In the genomic region with DNA sequence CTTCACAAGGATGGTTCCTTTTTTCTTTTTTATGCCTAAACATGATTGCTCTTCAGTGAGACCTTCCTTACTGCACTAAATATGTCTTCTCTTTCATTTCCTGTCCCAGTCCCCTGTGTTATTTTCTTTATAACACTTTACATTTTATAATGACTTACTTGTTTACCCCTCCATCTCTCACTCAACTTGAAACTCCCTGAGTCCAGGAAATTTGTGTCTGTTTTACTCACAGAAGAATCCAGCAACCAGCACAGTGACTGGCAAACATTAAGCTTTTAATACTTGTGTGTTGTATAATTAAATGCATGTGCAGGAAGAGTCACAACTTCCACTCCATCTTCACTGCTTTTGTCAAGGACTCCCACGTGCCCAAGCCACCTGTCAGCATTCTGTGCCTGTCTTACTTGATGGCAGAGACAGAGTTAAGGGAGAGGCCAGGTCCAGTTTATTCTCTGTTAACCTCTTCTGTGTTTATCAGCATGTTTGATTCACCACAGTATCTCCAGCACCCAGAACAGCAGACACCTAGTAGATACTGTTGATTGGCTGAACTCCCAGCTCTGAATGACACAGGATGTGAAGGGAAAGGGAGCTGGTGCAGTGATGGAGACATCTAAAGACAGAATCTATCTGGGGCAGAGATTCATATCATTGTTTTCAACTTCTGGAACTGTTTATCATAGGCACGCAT, we compare ENCODE assay signal across 1 cellular context.
TF ChIP-seq lines count a peak whose summit lies in the region.

No MANE protein-coding gene starts in this region.

TF ChIP-seq in SK-N-SH, 30 proteins besides CTCF, POLR2A, EP300 and RAD21 (continued from another document):
- TF ChIP-seq, protein P1, sequence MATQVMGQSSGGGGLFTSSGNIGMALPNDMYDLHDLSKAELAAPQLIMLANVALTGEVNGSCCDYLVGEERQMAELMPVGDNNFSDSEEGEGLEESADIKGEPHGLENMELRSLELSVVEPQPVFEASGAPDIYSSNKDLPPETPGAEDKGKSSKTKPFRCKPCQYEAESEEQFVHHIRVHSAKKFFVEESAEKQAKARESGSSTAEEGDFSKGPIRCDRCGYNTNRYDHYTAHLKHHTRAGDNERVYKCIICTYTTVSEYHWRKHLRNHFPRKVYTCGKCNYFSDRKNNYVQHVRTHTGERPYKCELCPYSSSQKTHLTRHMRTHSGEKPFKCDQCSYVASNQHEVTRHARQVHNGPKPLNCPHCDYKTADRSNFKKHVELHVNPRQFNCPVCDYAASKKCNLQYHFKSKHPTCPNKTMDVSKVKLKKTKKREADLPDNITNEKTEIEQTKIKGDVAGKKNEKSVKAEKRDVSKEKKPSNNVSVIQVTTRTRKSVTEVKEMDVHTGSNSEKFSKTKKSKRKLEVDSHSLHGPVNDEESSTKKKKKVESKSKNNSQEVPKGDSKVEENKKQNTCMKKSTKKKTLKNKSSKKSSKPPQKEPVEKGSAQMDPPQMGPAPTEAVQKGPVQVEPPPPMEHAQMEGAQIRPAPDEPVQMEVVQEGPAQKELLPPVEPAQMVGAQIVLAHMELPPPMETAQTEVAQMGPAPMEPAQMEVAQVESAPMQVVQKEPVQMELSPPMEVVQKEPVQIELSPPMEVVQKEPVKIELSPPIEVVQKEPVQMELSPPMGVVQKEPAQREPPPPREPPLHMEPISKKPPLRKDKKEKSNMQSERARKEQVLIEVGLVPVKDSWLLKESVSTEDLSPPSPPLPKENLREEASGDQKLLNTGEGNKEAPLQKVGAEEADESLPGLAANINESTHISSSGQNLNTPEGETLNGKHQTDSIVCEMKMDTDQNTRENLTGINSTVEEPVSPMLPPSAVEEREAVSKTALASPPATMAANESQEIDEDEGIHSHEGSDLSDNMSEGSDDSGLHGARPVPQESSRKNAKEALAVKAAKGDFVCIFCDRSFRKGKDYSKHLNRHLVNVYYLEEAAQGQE (IDR thresholded peaks at IDR 0.05; ENCODE audit: low read depth, low read length): no peak
- TF ChIP-seq, protein P2, sequence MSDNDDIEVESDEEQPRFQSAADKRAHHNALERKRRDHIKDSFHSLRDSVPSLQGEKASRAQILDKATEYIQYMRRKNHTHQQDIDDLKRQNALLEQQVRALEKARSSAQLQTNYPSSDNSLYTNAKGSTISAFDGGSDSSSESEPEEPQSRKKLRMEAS (IDR thresholded peaks at IDR 0.05; ENCODE audit: low read depth): no peak
- TF ChIP-seq EZH2phosphoT487 (IDR thresholded peaks at IDR 0.05; ENCODE audit: borderline replicate concordance, low read depth) (no peak), FOXJ3 (CRISPR knock-in tag; IDR thresholded peaks at IDR 0.05) (no peak), NFIC (IDR thresholded peaks at IDR 0.05; ENCODE audit: borderline replicate concordance) (no peak), POLR2AphosphoS5 (IDR thresholded peaks at IDR 0.05; ENCODE audit: low read depth, low read length) (no peak), SMC3 (IDR thresholded peaks at IDR 0.05; ENCODE audit: low read depth, low read length) (no peak), RXRA (IDR thresholded peaks at IDR 0.05; ENCODE audit: borderline replicate concordance, low read depth) (no peak), MXI1 (IDR thresholded peaks at IDR 0.05; ENCODE audit: low read depth, low read length) (peak; percentile 35; the same call in 1 of the 2 replicates), RCOR1 (IDR thresholded peaks at IDR 0.05; ENCODE audit: low read length) (peak; percentile 52; the same call in 1 of the 2 replicates), CHD2 (IDR thresholded peaks at IDR 0.05; ENCODE audit: low read length, partially characterized antibody) (peak; percentile 32), FOSL2 (IDR thresholded peaks at IDR 0.05; ENCODE audit: borderline replicate concordance, low read depth) (no peak), TEAD4 (IDR thresholded peaks at IDR 0.05; ENCODE audit: borderline replicate concordance, insufficient read depth) (no peak), GATA2 (CRISPR knock-in tag; IDR thresholded peaks at IDR 0.05) (peak; percentile 22)
- TF ChIP-seq, protein P3, sequence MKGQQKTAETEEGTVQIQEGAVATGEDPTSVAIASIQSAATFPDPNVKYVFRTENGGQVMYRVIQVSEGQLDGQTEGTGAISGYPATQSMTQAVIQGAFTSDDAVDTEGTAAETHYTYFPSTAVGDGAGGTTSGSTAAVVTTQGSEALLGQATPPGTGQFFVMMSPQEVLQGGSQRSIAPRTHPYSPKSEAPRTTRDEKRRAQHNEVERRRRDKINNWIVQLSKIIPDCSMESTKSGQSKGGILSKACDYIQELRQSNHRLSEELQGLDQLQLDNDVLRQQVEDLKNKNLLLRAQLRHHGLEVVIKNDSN (IDR thresholded peaks at IDR 0.05; ENCODE audit: borderline replicate concordance, low read depth): no peak
